ENCODE assay signal across 8 cellular contexts in genomic region chr6:145028144-145028818, GRCh38.
DNase-seq lines count a peak whose midpoint lies in the region; ATAC-seq, FAIRE-seq and TF ChIP-seq lines count a peak whose summit lies in the region.

No MANE protein-coding gene starts in this region.

- H3K27me3 ChIP-seq in psoas muscle (ENCODE audit: insufficient read depth in 3 of 3, low read length in 2 of 3) = no peaks in the 10 kb centered on the region

- no peak overlapping the region for H3K4me3 ChIP-seq in fibroblast of mammary gland (ENCODE audit: control insufficient read depth, low read depth, low read length)
- H3K4me3 ChIP-seq in psoas muscle = no peak overlapping the region

- H3K9me3 ChIP-seq in psoas muscle = no peaks in the 10 kb centered on the region

- no peaks in the 10 kb centered on the region for H3K36me3 ChIP-seq in psoas muscle (ENCODE audit: insufficient read depth in 1 of 2, low read depth in 1 of 2)

- WGBS in psoas muscle, 3 donors = 40 to 46% (median 41%) methylated on average over 4 of the region's 4 CpGs

- TF ChIP-seq CTCF in fibroblast of mammary gland (conservative IDR thresholded peaks at IDR 0.05; ENCODE audit: control insufficient read depth, insufficient read depth, low read depth, low read length) (peak; percentile 62), psoas muscle (IDR thresholded peaks at IDR 0.05) (peak; percentile 55)

- peaks cover 5% of the 10 kb centered on the region for H3K4me1 ChIP-seq in psoas muscle

- peak; percentile 62 for ATAC-seq in GM19438 (IDR thresholded peaks at IDR 0.05; ENCODE audit: low read depth, unreplicated experiment)
- peak; percentile 74 for ATAC-seq in HG03565 (IDR thresholded peaks at IDR 0.05; ENCODE audit: unreplicated experiment)
- ATAC-seq in psoas muscle = peak; percentile 54 to 81 (median 70)

- peak; percentile 48 for FAIRE-seq in RCC 7860 (lab: Jason Lieb, UNC)

- intact Hi-C loops in psoas muscle (cut with DNase I) = loop anchor here (5.0 to 10.0 kb wide), 2 partner anchors 446 to 607 kb away; no protein-coding TSS in a partner anchor

- H3K27ac ChIP-seq in psoas muscle = no peak overlapping the region

- DNase-seq in Daoy (ENCODE audit: low read depth) = peak; percentile 25
- DNase-seq in RCC 7860 (ENCODE audit: low spot score) = peak; percentile 38
- peak; percentile 56 for DNase-seq in fibroblast of mammary gland (ENCODE audit: low read depth)
- DNase-seq in psoas muscle = no peak
- no peak for DNase-seq in cortex of kidney (lab: John Stamatoyannopoulos, UW)
- no peak for DNase-seq in activated effector memory CD4-positive, alpha-beta T cell treated with anti-CD3 and anti-CD28 coated beads, Interleukin-2, amount 50 U/mL, for 16 hours

Comparison
In these comparisons a context has a peak if more than half of its experiments do, and no peak if none do; other contexts are left out.
1. DNase-seq: peak in Daoy (single experiment), RCC 7860 (single experiment) and fibroblast of mammary gland (single experiment); none in psoas muscle (0 of 2), cortex of kidney (single experiment) and activated effector memory CD4-positive, alpha-beta T cell treated with anti-CD3 and anti-CD28 coated beads, Interleukin-2, amount 50 U/mL, for 16 hours (single experiment).
2. Peak in every context shown above with its lines, with median percentiles within 50 percentile points of each other: ATAC-seq.